ENCODE assay signal across 8 cellular contexts in genomic region chr17:29219378-29220047, GRCh38. TPM values are rescaled to one million over a fixed set of nuclear protein-coding genes. Genes with fewer than 3 reads are reported as not detected.
DNase-seq lines count a peak whose midpoint lies in the region; FAIRE-seq and TF ChIP-seq lines count a peak whose summit lies in the region.
"Had no signal": no experiment of that assay in that cellular context is flagged by ENCODE, and none has a peak within 500 bp of the region (broad histone marks: within the 10 kb centered on the region; RNA-seq: fewer than 3 reads in every experiment).

No MANE protein-coding gene starts in this region.

- TF ChIP-seq POLR2A in ovary (IDR thresholded peaks at IDR 0.05) (no peak), thyroid gland (IDR thresholded peaks at IDR 0.05) (no peak)

- intact Hi-C loops in ovary (cut with DNase I), result loop anchor here (5.0 to 10.0 kb wide), 4 partner anchors 65 to 92 kb away; no protein-coding TSS in a partner anchor
- intact Hi-C loops in thyroid gland (cut with DNase I), result loop anchor here (5.0 kb wide), 1 partner anchor 72 kb away; no protein-coding TSS in a partner anchor

- TF ChIP-seq CTCF in GM12865 (IDR thresholded peaks at IDR 0.05; ENCODE audit: insufficient read depth, low read depth, low read length, missing control alignments) (peak; percentile 82), LNCAP (IDR thresholded peaks at IDR 0.05) (peak; percentile 92), ovary (IDR thresholded peaks at IDR 0.05) (peak; percentile 75 to 87 (median 85)), thyroid gland (IDR thresholded peaks at IDR 0.05) (peak; percentile 86 to 97 (median 88))

- H3K36me3 ChIP-seq in SJSA1 (no peaks in the 10 kb centered on the region), ovary (no peaks in the 10 kb centered on the region), thyroid gland (no peaks in the 10 kb centered on the region)

- H3K4me1 ChIP-seq in SJSA1 (replicated peaks), result peaks cover 3% of the 10 kb centered on the region; the same call in 1 of the 2 replicates
- peaks cover 2% of the 10 kb centered on the region for H3K4me1 ChIP-seq in ovary (ENCODE audit: insufficient read depth)
- H3K4me1 ChIP-seq in thyroid gland, result peaks cover 0 to 16% of the 10 kb centered on the region in 2 donors

- WGBS in ovary, 3 donors, result 7 to 8% (median 8%) methylated on average over 14 of the region's 14 CpGs
- 9 to 14% methylated on average over 14 of the region's 14 CpGs for WGBS in thyroid gland, 2 donors

- TF ChIP-seq EP300 in ovary (IDR thresholded peaks at IDR 0.05), result no peak

- no peaks in the 10 kb centered on the region for H3K9me3 ChIP-seq in SJSA1 (replicated peaks)
- H3K9me3 ChIP-seq in ovary, result no peaks in the 10 kb centered on the region
- no peaks in the 10 kb centered on the region for H3K9me3 ChIP-seq in thyroid gland

- H3K27ac ChIP-seq in SJSA1, result no peak overlapping the region
- H3K27ac ChIP-seq in ovary, result no peak overlapping the region
- no peak overlapping the region for H3K27ac ChIP-seq in thyroid gland

- H3K27me3 ChIP-seq in SJSA1 (replicated peaks), result no peaks in the 10 kb centered on the region
- H3K27me3 ChIP-seq in ovary, result no peaks in the 10 kb centered on the region
- H3K27me3 ChIP-seq in thyroid gland, result no peaks in the 10 kb centered on the region

- peak; percentile 81 for DNase-seq in GM12865 (ENCODE audit: low read depth)
- DNase-seq in SJSA1 (ENCODE audit: low read depth in 1 of 2, low spot score in 2 of 2), result peak; percentile 61 to 83
- peak; percentile 87 for DNase-seq in activated effector memory CD4-positive, alpha-beta T cell treated with anti-CD3 and anti-CD28 coated beads, Interleukin-2, amount 50 U/mL, for 16 hours
- peak; percentile 59 to 86 for DNase-seq in frontal cortex (ENCODE audit: low spot score in 2 of 2)
- DNase-seq in ovary, result peak; percentile 76 to 84 (median 83)
- peak; percentile 78 to 80 for DNase-seq in thyroid gland

- FAIRE-seq in frontal cortex (lab: Jason Lieb, UNC), result peak; percentile 82

- H3K4me3 ChIP-seq in GM12865 (ENCODE audit: low read depth, low read length) (no peak overlapping the region), SJSA1 (no peak overlapping the region), ovary (no peak overlapping the region), thyroid gland (replicated peaks in 1 of 3) (no peak overlapping the region)

RNA-seq across cellular contexts. Expression of gene CRYBA1, which starts 27.1 kb away (rescaled TPM):
- not detected in 2 replicates for total RNA-seq in SJSA1 (2014; rRNA removed; shearing (Covaris generic))
- total RNA-seq in frontal cortex, result not detected
- not detected for total RNA-seq in ovary
- not detected for polyA plus RNA-seq in ovary
- total RNA-seq in thyroid gland, result not detected
- total RNA-seq: subcutaneous adipose tissue had no signal

RNA-seq across cellular contexts. Expression of gene MYO18A, which starts 39.3 kb away (rescaled TPM):
- total RNA-seq in SJSA1 (2014; rRNA removed; shearing (Covaris generic)), result 13.4 and 43.5 TPM in 2 replicates
- 57.9 TPM for total RNA-seq in frontal cortex
- total RNA-seq in ovary, result 10 to 100 TPM; 23.0 to 53.9 (median 35.3) TPM
- 10 to 100 TPM; 24.2 to 30.9 TPM for polyA plus RNA-seq in ovary
- total RNA-seq in thyroid gland, result 10 to 100 TPM; 32.1 to 49.8 (median 40.6) TPM
